Comparison of ENCODE assay signal across 12 cellular contexts in genomic region chr2:69831354-69831905, GRCh38. TPM values are rescaled to one million over a fixed set of nuclear protein-coding genes. Genes with fewer than 3 reads are reported as not detected.
DNase-seq lines count a peak whose midpoint lies in the region; ATAC-seq, FAIRE-seq and TF ChIP-seq lines count a peak whose summit lies in the region.
"Had no signal": no experiment of that assay in that cellular context is flagged by ENCODE, and none has a peak within 500 bp of the region (broad histone marks: within the 10 kb centered on the region; RNA-seq: fewer than 3 reads in every experiment).

No MANE protein-coding gene starts in this region.

- TF ChIP-seq CTCF in A549 (IDR thresholded peaks at IDR 0.05): no peak

- peaks cover 61% of the 10 kb centered on the region for H3K4me1 Mint-ChIP-seq in activated T-helper 2 cell treated with anti-CD3 and anti-CD28 coated beads, Interferon-gamma antibody, Interleukin-2, Interleukin-4, amounts not matched to agents 10 μg/mL and 5 μg/mL and 100 μg/mL, durations not matched to agents 14 hours and 24 hours and 36 hours (ENCODE audit: low read depth)

- no peak for TF ChIP-seq POLR2A in A549 (IDR thresholded peaks at IDR 0.05; ENCODE audit: low read length)

- CTCF ChIA-PET in A549 (lab: Yijun Ruan, JAX): interaction anchor here (0.9 to 2.7 kb wide), 4 partner anchors 15 to 112 kb away, joined by 3 to 13 read pairs (median 5); no protein-coding TSS in a partner anchor

- H3F3A ChIP-seq in GM23248 (ENCODE audit: insufficient read depth): peaks cover 5% of the 10 kb centered on the region

- no peak for FAIRE-seq in A549 (lab: Jason Lieb, UNC)

- POLR2A ChIA-PET in A549 (lab: Yijun Ruan, JAX): no interaction called here

- no peak overlapping the region for H2BK12ac ChIP-seq in neuronal stem cell (ENCODE audit: low read length)

- H3K27me3 ChIP-seq in GM23248 (replicated peaks; ENCODE audit: insufficient read depth): no peaks in the 10 kb centered on the region
- H3K27me3 ChIP-seq in neuronal stem cell (ENCODE audit: control insufficient read depth in 3 of 3, insufficient read depth in 3 of 3, low read depth in 1 of 3, low read length in 3 of 3): no peaks in the 10 kb centered on the region
- H3K27me3 ChIP-seq: heart right ventricle, transverse colon had no signal

- H3K27ac Mint-ChIP-seq in activated T-helper 2 cell treated with anti-CD3 and anti-CD28 coated beads, Interferon-gamma antibody, Interleukin-2, Interleukin-4, amounts not matched to agents 10 μg/mL and 5 μg/mL and 100 μg/mL, durations not matched to agents 14 hours and 24 hours and 36 hours: no peak overlapping the region

- ATAC-seq in A549: no peak
- no peak for ATAC-seq in GM21825 (IDR thresholded peaks at IDR 0.05; ENCODE audit: unreplicated experiment)
- ATAC-seq in HG02884 (IDR thresholded peaks at IDR 0.05; ENCODE audit: unreplicated experiment): no peak
- ATAC-seq: heart right ventricle had no signal

- H3K9ac ChIP-seq in GM23248 (no peak overlapping the region), neuronal stem cell (ENCODE audit: low read depth, low read length, poor library complexity) (no peak overlapping the region)

- DNase-seq in A549 (ENCODE audit: low read depth in 1 of 2, low spot score in 1 of 2): no peak
- no peak for DNase-seq in GM23248
- no peak for DNase-seq in activated T-helper 2 cell treated with anti-CD3 and anti-CD28 coated beads, Interferon-gamma antibody, Interleukin-2, Interleukin-4, amounts not matched to agents 10 μg/mL and 5 μg/mL and 100 μg/mL, durations not matched to agents 14 hours and 24 hours and 36 hours (ENCODE audit: low spot score)
- peak; percentile 38 for DNase-seq in kidney tubule cell (ENCODE audit: low spot score)
- no peak for DNase-seq in cerebellum (ENCODE audit: low spot score)
- no peak for DNase-seq in neuronal stem cell (ENCODE audit: low spot score)
- DNase-seq: heart right ventricle, NCI-H1417 treated with DMSO at 0.1 percent for 48 hours, transverse colon had no signal

- no peak overlapping the region for H3K18ac ChIP-seq in neuronal stem cell (ENCODE audit: low read length)

- no peak for TF ChIP-seq EP300 in A549 (IDR thresholded peaks at IDR 0.05)

- no peak overlapping the region for H3K27ac ChIP-seq in A549
- no peak overlapping the region for H3K27ac ChIP-seq in GM23248
- no peak overlapping the region for H3K27ac ChIP-seq in neuronal stem cell (replicated peaks; ENCODE audit: low read length)

- H3K9me2 ChIP-seq in GM23248 (ENCODE audit: insufficient read depth): no peaks in the 10 kb centered on the region

- H2AK5ac ChIP-seq in neuronal stem cell (ENCODE audit: low read depth, low read length): no peak overlapping the region

- in situ Hi-C loops in GM23248 (cut with MboI): no loop called here

- peaks cover 69% of the 10 kb centered on the region for H3K79me2 ChIP-seq in GM23248 (ENCODE audit: insufficient read depth)

- H2BK15ac ChIP-seq in neuronal stem cell (ENCODE audit: low read length): no peak overlapping the region

- H3K36me3 ChIP-seq in GM23248 (ENCODE audit: low read depth) (no peaks in the 10 kb centered on the region), neuronal stem cell (replicated peaks in 1 of 2; ENCODE audit: control insufficient read depth in 2 of 2, insufficient read depth in 2 of 2, low read length in 2 of 2) (peaks cover 2 to 27% of the 10 kb centered on the region in 2 donors)
- H3K36me3 ChIP-seq: heart right ventricle, transverse colon had no signal

- no peak overlapping the region for H3K23ac ChIP-seq in neuronal stem cell (ENCODE audit: low read depth, low read length, poor library complexity)

- no peaks in the 10 kb centered on the region for H4K20me1 ChIP-seq in GM23248 (ENCODE audit: insufficient read depth)

- TF ChIP-seq RAD21 in A549 (conservative IDR thresholded peaks at IDR 0.05 in 1 of 2, IDR thresholded peaks at IDR 0.05 in 1 of 2): no peak

- intact Hi-C loops in activated T-helper 2 cell treated with anti-CD3 and anti-CD28 coated beads, Interferon-gamma antibody, Interleukin-2, Interleukin-4, amounts not matched to agents 10 μg/mL and 5 μg/mL and 100 μg/mL, durations not matched to agents 14 hours and 24 hours and 36 hours (cut with micrococcal nuclease): loop anchor here (5.0 kb wide), 1 partner anchor 56 kb away; no protein-coding TSS in a partner anchor

- no peak overlapping the region for H4K8ac ChIP-seq in neuronal stem cell (ENCODE audit: low read depth, low read length)

- no peak overlapping the region for H3K14ac ChIP-seq in neuronal stem cell (ENCODE audit: low read length)

- peaks cover 8% of the 10 kb centered on the region for H3K79me1 ChIP-seq in neuronal stem cell (ENCODE audit: low read depth, low read length)

- no peaks in the 10 kb centered on the region for H3K9me3 ChIP-seq in A549
- no peaks in the 10 kb centered on the region for H3K9me3 ChIP-seq in GM23248 (ENCODE audit: low read depth)
- H3K9me3 ChIP-seq in neuronal stem cell (replicated peaks in 1 of 2; ENCODE audit: control insufficient read depth in 2 of 2, insufficient read depth in 1 of 2, low read depth in 1 of 2, low read length in 2 of 2): no peaks in the 10 kb centered on the region
- H3K9me3 ChIP-seq: heart right ventricle, transverse colon had no signal

- H3K4me3 ChIP-seq in A549: no peak overlapping the region
- H3K4me3 ChIP-seq in GM23248: peak overlapping the region; percentile 80; the same call in 1 of the 2 replicates
- H3K4me3 ChIP-seq in neuronal stem cell (ENCODE audit: low read length in 2 of 2): no peak overlapping the region

- H3K4me3 Mint-ChIP-seq in activated T-helper 2 cell treated with anti-CD3 and anti-CD28 coated beads, Interferon-gamma antibody, Interleukin-2, Interleukin-4, amounts not matched to agents 10 μg/mL and 5 μg/mL and 100 μg/mL, durations not matched to agents 14 hours and 24 hours and 36 hours (ENCODE audit: low read depth): peak overlapping the region; percentile 62

- peaks cover 51% of the 10 kb centered on the region for H3K36me3 Mint-ChIP-seq in activated T-helper 2 cell treated with anti-CD3 and anti-CD28 coated beads, Interferon-gamma antibody, Interleukin-2, Interleukin-4, amounts not matched to agents 10 μg/mL and 5 μg/mL and 100 μg/mL, durations not matched to agents 14 hours and 24 hours and 36 hours (ENCODE audit: low read depth)

- H3K27me3 Mint-ChIP-seq in activated T-helper 2 cell treated with anti-CD3 and anti-CD28 coated beads, Interferon-gamma antibody, Interleukin-2, Interleukin-4, amounts not matched to agents 10 μg/mL and 5 μg/mL and 100 μg/mL, durations not matched to agents 14 hours and 24 hours and 36 hours (ENCODE audit: low read depth): no peaks in the 10 kb centered on the region

- H3K4me1 ChIP-seq in A549 (peaks cover 15% of the 10 kb centered on the region), GM23248 (ENCODE audit: insufficient read depth) (peaks cover 22% of the 10 kb centered on the region), neuronal stem cell (ENCODE audit: control insufficient read depth in 2 of 2, insufficient read depth in 1 of 2, low read depth in 1 of 2, low read length in 2 of 2) (peaks cover 2 to 5% of the 10 kb centered on the region in 2 donors)

- no peak overlapping the region for H2BK5ac ChIP-seq in neuronal stem cell (ENCODE audit: low read length)

- H3K4me2 ChIP-seq in A549 (peak overlapping the region; percentile 75), GM23248 (ENCODE audit: unreplicated experiment) (peak overlapping the region; percentile 96), neuronal stem cell (ENCODE audit: insufficient read depth, low read length, poor library complexity, severe bottlenecking) (no peak overlapping the region)

- H2BK120ac ChIP-seq in neuronal stem cell (ENCODE audit: low read depth, low read length): no peak overlapping the region

- no peak overlapping the region for H3K4ac ChIP-seq in neuronal stem cell (ENCODE audit: low read length)

- no peaks in the 10 kb centered on the region for H3K9me3 Mint-ChIP-seq in activated T-helper 2 cell treated with anti-CD3 and anti-CD28 coated beads, Interferon-gamma antibody, Interleukin-2, Interleukin-4, amounts not matched to agents 10 μg/mL and 5 μg/mL and 100 μg/mL, durations not matched to agents 14 hours and 24 hours and 36 hours
- H3K9me3 Mint-ChIP-seq: CD14-positive monocyte had no signal

- no peak overlapping the region for H4K91ac ChIP-seq in neuronal stem cell (ENCODE audit: low read depth, low read length, poor library complexity)

- WGBS in A549 (ENCODE audit: missing lambda C conversion rate): 94% methylated on average over 6 of the region's 6 CpGs
- 77 to 85% methylated on average over 6 of the region's 6 CpGs for WGBS in GM23248 (ENCODE audit: low coverage in 1 of 2, low lambda C conversion rate in 2 of 2, missing lambda C conversion rate in 2 of 2), 2 experiments
- no CpG with 5 or more reads among the region's 6 CpGs for WGBS in neuronal stem cell (ENCODE audit: extremely low coverage in 2 of 2, insufficient read length in 2 of 2, insufficient replicate concordance in 1 of 2), 2 donors

- H2AFZ ChIP-seq in GM23248 (no peak overlapping the region), neuronal stem cell (ENCODE audit: low read length) (no peak overlapping the region)

TF ChIP-seq in A549, 52 proteins besides CTCF, POLR2A, EP300 and RAD21 (continues in another document):
- no peak for TF ChIP-seq FOXS1 (CRISPR knock-in tag; IDR thresholded peaks at IDR 0.05)
- TF ChIP-seq SREBF2 (IDR thresholded peaks at IDR 0.05): no peak
- TF ChIP-seq ZFP36 (IDR thresholded peaks at IDR 0.05; ENCODE audit: borderline replicate concordance, partially characterized antibody): no peak
- no peak for TF ChIP-seq RCOR1 (IDR thresholded peaks at IDR 0.05; ENCODE audit: low read depth, low read length)
- no peak for TF ChIP-seq TFCP2L1 (CRISPR knock-in tag; IDR thresholded peaks at IDR 0.05)
- no peak for TF ChIP-seq HDAC2 (IDR thresholded peaks at IDR 0.05)
- no peak for TF ChIP-seq JUN (IDR thresholded peaks at IDR 0.05)
- TF ChIP-seq ESRRA (IDR thresholded peaks at IDR 0.05; ENCODE audit: borderline replicate concordance, low read length): no peak
- no peak for TF ChIP-seq KDM5A (IDR thresholded peaks at IDR 0.05)
- TF ChIP-seq ZSCAN20 (CRISPR knock-in tag; IDR thresholded peaks at IDR 0.05): no peak
- no peak for TF ChIP-seq CHD2 (IDR thresholded peaks at IDR 0.05; ENCODE audit: low read length, partially characterized antibody)

RNA-seq across cellular contexts. Expression of gene GMCL1, which starts 2.0 kb away (rescaled TPM):
- polyA plus RNA-seq in A549 (2011; rRNA removed) (16.3 and 21.1 TPM in 2 replicates), A549 (2017; fragmentation: RNase III; extraction: RNeasy Plus Mini Kit Qiagen cat#74134 plus additional on column Dnase treatment) (13.7 to 16.6 TPM (median 15.3 TPM) in 3 replicates), GM23248 (2016; fragmentation: Nextera tagmentation; extraction: Ambion mirVana) (13.8 and 14.5 TPM in 2 replicates)
- 5.8 and 7.9 TPM in 2 replicates for polyA plus RNA-seq in A549 (2012; cell fraction: cytosol; rRNA removed)
- polyA plus RNA-seq in A549 (2012; cell fraction: nucleus; rRNA removed): 4.7 and 5.6 TPM in 2 replicates
- polyA minus RNA-seq in A549 (2011; rRNA and poly(A)+ RNA removed): 3.9 and 4.7 TPM in 2 replicates
- 9.6 and 15.7 TPM in 2 replicates for total RNA-seq in GM23248 (2014; rRNA removed; shearing (Covaris generic))
- 29.2 and 29.3 TPM in 2 replicates for total RNA-seq in activated T-helper 2 cell treated with anti-CD3 and anti-CD28 coated beads, Interferon-gamma antibody, Interleukin-2, Interleukin-4, amounts not matched to agents 10 μg/mL and 5 μg/mL and 100 μg/mL, durations not matched to agents 14 hours and 24 hours and 36 hours
- total RNA-seq in cerebellum: 16.2 TPM
- polyA plus RNA-seq in neuronal stem cell (2013, experiment 1 of 2): 25.9 TPM
- polyA plus RNA-seq in neuronal stem cell (2013, experiment 2 of 2): 31.8 TPM
